14 cellular contexts compared by ENCODE assay signal in genomic region chr9:21854119-21854518, GRCh38. TPM values are rescaled to one million over a fixed set of nuclear protein-coding genes. Genes with fewer than 3 reads are reported as not detected.
DNase-seq lines count a peak whose midpoint lies in the region; ATAC-seq and TF ChIP-seq lines count a peak whose summit lies in the region.
"Had no signal": no experiment of that assay in that cellular context is flagged by ENCODE, and none has a peak within 500 bp of the region (broad histone marks: within the 10 kb centered on the region; RNA-seq: fewer than 3 reads in every experiment).

No MANE protein-coding gene starts in this region.

- peak overlapping the region; percentile 69 to 84 (median 76) for H3K27ac ChIP-seq in body of pancreas
- H3K27ac ChIP-seq in liver (ENCODE audit: low read depth in 1 of 2, low read length in 2 of 2), result peak overlapping the region; percentile 81 to 88
- H3K27ac ChIP-seq in trophoblast cell (ENCODE audit: low read depth, low read length), result peak overlapping the region; percentile 34
- H3K27ac ChIP-seq in gastrocnemius medialis, result no peak overlapping the region

- no peak overlapping the region for H4K12ac ChIP-seq in trophoblast cell (ENCODE audit: low read depth, low read length)

- H2BK120ac ChIP-seq in trophoblast cell (ENCODE audit: insufficient read depth, low read length, poor library complexity), result no peak overlapping the region

- H4K8ac ChIP-seq in trophoblast cell (ENCODE audit: low read depth, low read length), result no peak overlapping the region

- H3K27me3 Mint-ChIP-seq in HFFc6 (ENCODE audit: insufficient read depth), result no peaks in the 10 kb centered on the region; the same call in 1 of the 2 replicates
- no peaks in the 10 kb centered on the region for H3K27me3 Mint-ChIP-seq in stimulated activated memory B cell treated with anti-CD40 and anti-IgM and Interleukin-4, amounts not matched to agents 10 μg/mL and 1 μg/mL and 100 μg/mL, for 72 hours

- H2BK12ac ChIP-seq in trophoblast cell (ENCODE audit: low read length), result no peak overlapping the region

- TF ChIP-seq CTCF in HFFc6 (IDR thresholded peaks at IDR 0.05) (no peak), body of pancreas (IDR thresholded peaks at IDR 0.05) (no peak), liver (IDR thresholded peaks at IDR 0.05; ENCODE audit: low read depth, low read length, missing input control) (no peak), gastrocnemius medialis (IDR thresholded peaks at IDR 0.05 in 4 of 5, conservative IDR thresholded peaks at IDR 0.05 in 1 of 5) (no peak)

- no peak overlapping the region for H3K18ac ChIP-seq in trophoblast cell (ENCODE audit: low read length)

- no peak overlapping the region for H3K23ac ChIP-seq in trophoblast cell (ENCODE audit: low read length)

- TF ChIP-seq POLR2A in body of pancreas (IDR thresholded peaks at IDR 0.05), result no peak
- no peak for TF ChIP-seq POLR2A in gastrocnemius medialis (IDR thresholded peaks at IDR 0.05)

- ATAC-seq in body of pancreas, result no peak
- no peak for ATAC-seq in gastrocnemius medialis
- no peak for ATAC-seq in stimulated activated memory B cell treated with anti-CD40 and anti-IgM and Interleukin-4, amounts not matched to agents 10 μg/mL and 1 μg/mL and 100 μg/mL, for 72 hours
- ATAC-seq: GM12878 had no signal

- no peak overlapping the region for H2AFZ ChIP-seq in trophoblast cell (ENCODE audit: insufficient read depth, low read length, poor library complexity)

- no peak for TF ChIP-seq RAD21 in liver (IDR thresholded peaks at IDR 0.05)

- H3K27ac Mint-ChIP-seq in HFFc6, result peak overlapping the region; percentile 68
- H3K27ac Mint-ChIP-seq in stimulated activated memory B cell treated with anti-CD40 and anti-IgM and Interleukin-4, amounts not matched to agents 10 μg/mL and 1 μg/mL and 100 μg/mL, for 72 hours, result no peak overlapping the region

- no peak overlapping the region for H3K4ac ChIP-seq in trophoblast cell (ENCODE audit: low read depth, low read length)

- H3K4me1 Mint-ChIP-seq in HFFc6 (ENCODE audit: low read depth), result peaks cover 48% of the 10 kb centered on the region
- peaks cover 14% of the 10 kb centered on the region for H3K4me1 Mint-ChIP-seq in stimulated activated memory B cell treated with anti-CD40 and anti-IgM and Interleukin-4, amounts not matched to agents 10 μg/mL and 1 μg/mL and 100 μg/mL, for 72 hours

- intact Hi-C loops in body of pancreas (cut with DNase I) (no loop called here), gastrocnemius medialis (cut with DNase I; ENCODE audit: low total_unique reads) (no loop called here)

- no peak overlapping the region for H2AK5ac ChIP-seq in trophoblast cell (ENCODE audit: low read length)

- no peak overlapping the region for H3K4me3 Mint-ChIP-seq in HFFc6
- H3K4me3 Mint-ChIP-seq in stimulated activated memory B cell treated with anti-CD40 and anti-IgM and Interleukin-4, amounts not matched to agents 10 μg/mL and 1 μg/mL and 100 μg/mL, for 72 hours, result no peak overlapping the region

- H3K36me3 Mint-ChIP-seq in HFFc6 (ENCODE audit: low read depth), result peaks cover 61% of the 10 kb centered on the region
- H3K36me3 Mint-ChIP-seq in stimulated activated memory B cell treated with anti-CD40 and anti-IgM and Interleukin-4, amounts not matched to agents 10 μg/mL and 1 μg/mL and 100 μg/mL, for 72 hours, result peaks cover 76% of the 10 kb centered on the region

- peaks cover 52% of the 10 kb centered on the region for H3K4me1 ChIP-seq in body of pancreas
- H3K4me1 ChIP-seq in liver (ENCODE audit: control insufficient read depth in 4 of 4, insufficient read depth in 4 of 4, low read length in 3 of 4), result peaks cover 2 to 34% (median 22%) of the 10 kb centered on the region in 4 donors
- peaks cover 2 to 10% of the 10 kb centered on the region in 2 experiments for H3K4me1 ChIP-seq in trophoblast cell (ENCODE audit: control insufficient read depth in 1 of 2, insufficient read depth in 2 of 2, low read length in 2 of 2)
- H3K4me1 ChIP-seq in gastrocnemius medialis, result no peaks in the 10 kb centered on the region

- DNase-seq in HFFc6, result no peak
- no peak for DNase-seq in body of pancreas
- DNase-seq in trophoblast cell, result peak in 1 of 2 donors; percentile 28
- no peak for DNase-seq in DMS153 (lab: John Stamatoyannopoulos, UW)
- DNase-seq in NCI-H2227 treated with DMSO at 0.1 percent for 48 hours (lab: John Stamatoyannopoulos, UW), result no peak
- DNase-seq in gastrocnemius medialis, result no peak
- DNase-seq: AML-193, DMS79, NCI-H748 treated with DMSO at 0.1 percent for 48 hours, SIG-M5 had no signal

- H3K9me3 ChIP-seq in body of pancreas, result no peaks in the 10 kb centered on the region
- H3K9me3 ChIP-seq in liver (ENCODE audit: control insufficient read depth in 4 of 4, low read length in 3 of 4), result no peaks in the 10 kb centered on the region
- no peaks in the 10 kb centered on the region for H3K9me3 ChIP-seq in trophoblast cell (ENCODE audit: insufficient read depth, low read depth, low read length)
- no peaks in the 10 kb centered on the region for H3K9me3 ChIP-seq in gastrocnemius medialis
- H3K9me3 ChIP-seq: Peyer's patch had no signal

- no peak overlapping the region for H3K14ac ChIP-seq in trophoblast cell (ENCODE audit: low read length)

- H3K4me2 ChIP-seq in trophoblast cell (ENCODE audit: low read length), result no peak overlapping the region

- no peaks in the 10 kb centered on the region for H3K9me3 Mint-ChIP-seq in HFFc6
- H3K9me3 Mint-ChIP-seq in stimulated activated memory B cell treated with anti-CD40 and anti-IgM and Interleukin-4, amounts not matched to agents 10 μg/mL and 1 μg/mL and 100 μg/mL, for 72 hours, result no peaks in the 10 kb centered on the region

- no peak overlapping the region for H2BK5ac ChIP-seq in trophoblast cell (ENCODE audit: low read depth, low read length, poor library complexity)

- no peaks in the 10 kb centered on the region for H3K79me1 ChIP-seq in trophoblast cell (ENCODE audit: low read length)

- H3K79me2 ChIP-seq in trophoblast cell (ENCODE audit: control insufficient read depth, insufficient read depth, low read length, poor library complexity), result no peaks in the 10 kb centered on the region

- H3K36me3 ChIP-seq in body of pancreas (replicated peaks in 1 of 2; ENCODE audit: insufficient read depth in 1 of 2, low read depth in 2 of 2) (no peaks in the 10 kb centered on the region), liver (ENCODE audit: control insufficient read depth in 4 of 4, insufficient read depth in 3 of 4, low read depth in 1 of 4, low read length in 3 of 4) (peaks cover 0 to 4% (median under 1%) of the 10 kb centered on the region in 4 donors), trophoblast cell (ENCODE audit: control insufficient read depth in 1 of 2, insufficient read depth in 2 of 2, low read length in 2 of 2) (peaks cover 3 to 32% of the 10 kb centered on the region in 2 experiments), gastrocnemius medialis (peaks cover 0 to 17% of the 10 kb centered on the region in 2 donors)

- H3K9ac ChIP-seq in liver (ENCODE audit: low read depth in 1 of 2, low read length in 2 of 2) (peak overlapping the region in 1 of 2 donors; percentile 43), trophoblast cell (ENCODE audit: low read length) (no peak overlapping the region)

- WGBS in body of pancreas, 2 donors, result 27 to 39% methylated on average over 4 of the region's 4 CpGs
- WGBS in liver, result 70% methylated on average over 4 of the region's 4 CpGs
- WGBS in trophoblast cell (ENCODE audit: extremely low coverage, insufficient coverage, insufficient read length), result no CpG with 5 or more reads among the region's 4 CpGs

- in situ Hi-C loops in gastrocnemius medialis (cut with MboI; ENCODE audit: low sequenced_read_pairs in 4 of 4), result no loop called here

- no peak overlapping the region for H3K4me3 ChIP-seq in body of pancreas
- no peak overlapping the region for H3K4me3 ChIP-seq in liver (ENCODE audit: low read depth in 1 of 3, low read length in 3 of 3)
- no peak overlapping the region for H3K4me3 ChIP-seq in trophoblast cell (ENCODE audit: low read depth, low read length)
- no peak overlapping the region for H3K4me3 ChIP-seq in gastrocnemius medialis
- H3K4me3 ChIP-seq: GM12878, Peyer's patch had no signal

- H4K91ac ChIP-seq in trophoblast cell (ENCODE audit: low read depth, low read length), result no peak overlapping the region

- H3K27me3 ChIP-seq in body of pancreas (no peaks in the 10 kb centered on the region), liver (ENCODE audit: control insufficient read depth in 4 of 4, insufficient read depth in 4 of 4, low read length in 3 of 4) (no peaks in the 10 kb centered on the region), trophoblast cell (ENCODE audit: insufficient read depth, low read length) (no peaks in the 10 kb centered on the region), gastrocnemius medialis (no peaks in the 10 kb centered on the region)
- H3K27me3 ChIP-seq: Peyer's patch had no signal

TF ChIP-seq in liver, 16 proteins besides CTCF, POLR2A, EP300 and RAD21 (continues in another document):
- TF ChIP-seq HNF4G (IDR thresholded peaks at IDR 0.05) (no peak), EGR1 (IDR thresholded peaks at IDR 0.05; ENCODE audit: low read depth in 2 of 2) (no peak), MAX (IDR thresholded peaks at IDR 0.05) (no peak), FOXA1 (IDR thresholded peaks at IDR 0.05) (no peak), JUND (IDR thresholded peaks at IDR 0.05) (no peak), ZBTB33 (IDR thresholded peaks at IDR 0.05) (no peak), NR2F2 (IDR thresholded peaks at IDR 0.05) (no peak), FOXA2 (IDR thresholded peaks at IDR 0.05) (no peak)

RNA-seq across cellular contexts. Expression of gene MTAP, which starts 51.7 kb away (rescaled TPM):
- 10 to 100 TPM; 40.7 to 65.2 (median 52.0) TPM for total RNA-seq in HFFc6 (2021; fragmentation: NEBNext Ultra II Directional; extraction: Animal tissue kit (Norgen Biotek cat#: 25700))
- total RNA-seq in body of pancreas, result 10 to 100 TPM; 10.9 to 25.1 TPM
- 10 to 100 TPM; 12.9 to 17.7 TPM for total RNA-seq in liver
- polyA plus RNA-seq in liver, result 10 to 100 TPM in 1 of 2 donors, 1 to 10 TPM in 1; 8.6 to 12.2 TPM
- 37.1 and 37.8 TPM in 2 replicates for polyA plus RNA-seq in trophoblast cell (2013)
- total RNA-seq in gastrocnemius medialis, result 10 to 100 TPM in 2 of 4 donors, 1 to 10 TPM in 2; 6.2 to 11.0 (median 9.4) TPM

Comparison
In these comparisons a context has a peak if more than half of its experiments do, and no peak if none do; other contexts are left out.
1. H3K27ac ChIP-seq: peak in body of pancreas (4 of 4), liver (2 of 2) and trophoblast cell (single experiment); none in gastrocnemius medialis (0 of 4).